Comparison of ENCODE assay signal across 1 cellular context in genomic region chr14:60249321-60250251, GRCh38.
TF ChIP-seq lines count a peak whose summit lies in the region.

No MANE protein-coding gene starts in this region.

TF ChIP-seq in H1, 55 proteins besides CTCF, POLR2A, EP300 and RAD21 (continued from another document):
- no peak for TF ChIP-seq USF2 (IDR thresholded peaks at IDR 0.05; ENCODE audit: low read length)
- TF ChIP-seq SAP30 (IDR thresholded peaks at IDR 0.05; ENCODE audit: insufficient read depth, insufficient replicate concordance, low read length) = no peak
- peak; percentile 68; the same call in 1 of the 2 replicates for TF ChIP-seq RBBP5 (IDR thresholded peaks at IDR 0.05; ENCODE audit: borderline replicate concordance, low read depth, low read length)
